Comparison of ENCODE assay signal across 8 cellular contexts in the genomic region with DNA sequence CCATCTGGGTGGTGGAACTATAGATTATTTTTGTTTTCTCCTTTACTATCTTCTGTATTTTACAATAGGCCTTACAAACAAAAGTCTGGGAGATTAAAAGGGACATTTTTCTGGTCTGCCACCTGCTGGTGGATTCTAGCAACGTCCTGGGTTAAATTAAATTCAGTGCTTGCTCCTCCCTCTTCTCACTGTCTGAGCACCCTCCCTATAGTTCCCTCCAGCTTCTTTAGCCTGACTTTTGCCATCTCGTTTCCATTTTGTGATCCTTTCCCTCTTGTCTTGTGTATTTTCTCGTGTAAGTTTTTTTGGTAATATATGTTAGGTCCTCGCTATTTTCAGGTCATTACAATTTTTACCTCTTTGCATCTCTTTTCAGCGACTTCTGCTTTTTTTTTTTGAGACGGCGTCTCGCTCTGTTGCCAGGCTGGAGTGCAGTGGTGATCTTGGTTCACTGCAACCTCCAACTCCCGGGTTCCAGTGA. TPM values are rescaled to one million over a fixed set of nuclear protein-coding genes. Genes with fewer than 3 reads are reported as not detected.
DNase-seq lines count a peak whose midpoint lies in the region; ATAC-seq, FAIRE-seq and TF ChIP-seq lines count a peak whose summit lies in the region.

No MANE protein-coding gene starts in this region.

- peak; percentile 82 for ATAC-seq in GM21390 (IDR thresholded peaks at IDR 0.05; ENCODE audit: unreplicated experiment)

- H3K4me3 Mint-ChIP-seq in IgD-negative memory B cell, result peak overlapping the region; percentile 42 to 94 (median 84)

- no peak overlapping the region for H2AFZ ChIP-seq in parathyroid adenoma

- H3K36me3 ChIP-seq in parathyroid adenoma (ENCODE audit: control insufficient read depth, insufficient read depth, low read length), result no peaks in the 10 kb centered on the region

- H3K9ac ChIP-seq in parathyroid adenoma, result no peak overlapping the region

- H3K27me3 ChIP-seq in parathyroid adenoma (ENCODE audit: control insufficient read depth, insufficient read depth, low read length), result no peaks in the 10 kb centered on the region

- peak; percentile 76 for DNase-seq in DMS114 treated with DMSO at 0.1 percent for 48 hours (lab: John Stamatoyannopoulos, UW; ENCODE audit: unreplicated experiment)
- peak; percentile 28 for DNase-seq in SHP77 treated with DMSO at 0.1 percent for 48 hours (lab: John Stamatoyannopoulos, UW)
- peak; percentile 86 for DNase-seq in activated effector memory CD4-positive, alpha-beta T cell treated with anti-CD3 and anti-CD28 coated beads, Interleukin-2, amount 50 U/mL, for 16 hours
- DNase-seq in frontal cortex (ENCODE audit: low spot score in 2 of 2), result peak; percentile 60 to 82
- peak; percentile 77 for DNase-seq in ureter (ENCODE audit: low spot score)

- peaks cover 6% of the 10 kb centered on the region for H3K36me3 Mint-ChIP-seq in IgD-negative memory B cell

- H3K4me1 ChIP-seq in parathyroid adenoma, result no peaks in the 10 kb centered on the region

- no peaks in the 10 kb centered on the region for H3K9me3 Mint-ChIP-seq in IgD-negative memory B cell

- no peak overlapping the region for H3K27ac ChIP-seq in parathyroid adenoma

- FAIRE-seq in frontal cortex (lab: Jason Lieb, UNC), result peak; percentile 85

- H3K27ac Mint-ChIP-seq in IgD-negative memory B cell, result peak overlapping the region; percentile 42 to 91 (median 81)

- H3K4me1 Mint-ChIP-seq in IgD-negative memory B cell, result peaks cover 11 to 18% (median 13%) of the 10 kb centered on the region in 3 donors

- H3K9me3 ChIP-seq in parathyroid adenoma (ENCODE audit: control insufficient read depth, low read length), result no peaks in the 10 kb centered on the region

- H3K4me3 ChIP-seq in parathyroid adenoma (ENCODE audit: low read depth, low read length), result no peak overlapping the region

- TF ChIP-seq CTCF in parathyroid adenoma (IDR thresholded peaks at IDR 0.05), result peak; percentile 80

- no peaks in the 10 kb centered on the region for H3K27me3 Mint-ChIP-seq in IgD-negative memory B cell

- no peaks in the 10 kb centered on the region for H3K79me2 ChIP-seq in parathyroid adenoma

- no peak overlapping the region for H3K4me2 ChIP-seq in parathyroid adenoma (ENCODE audit: low read length)

RNA-seq across cellular contexts. Expression of a gene that starts 16.1 kb away (rescaled TPM):
- polyA plus RNA-seq in IgD-negative memory B cell, result 5.2 TPM
- total RNA-seq in frontal cortex, result 6.1 TPM
- total RNA-seq in ureter, result 10.2 TPM

RNA-seq across cellular contexts. Expression of a gene that starts 16.5 kb away (rescaled TPM):
- polyA plus RNA-seq in IgD-negative memory B cell, result 85.4 TPM
- 35.1 TPM for total RNA-seq in frontal cortex
- 70.8 TPM for total RNA-seq in ureter

Comparison
In these comparisons a context has a peak if more than half of its experiments do, and no peak if none do; other contexts are left out.
1. DNase-seq: peak in every context shown above with its lines; median percentile 86 in activated effector memory CD4-positive, alpha-beta T cell treated with anti-CD3 and anti-CD28 coated beads, Interleukin-2, amount 50 U/mL, for 16 hours; 77 in ureter; 76 in DMS114 treated with DMSO at 0.1 percent for 48 hours; 71 in frontal cortex; 28 in SHP77 treated with DMSO at 0.1 percent for 48 hours.